In the genomic region with DNA sequence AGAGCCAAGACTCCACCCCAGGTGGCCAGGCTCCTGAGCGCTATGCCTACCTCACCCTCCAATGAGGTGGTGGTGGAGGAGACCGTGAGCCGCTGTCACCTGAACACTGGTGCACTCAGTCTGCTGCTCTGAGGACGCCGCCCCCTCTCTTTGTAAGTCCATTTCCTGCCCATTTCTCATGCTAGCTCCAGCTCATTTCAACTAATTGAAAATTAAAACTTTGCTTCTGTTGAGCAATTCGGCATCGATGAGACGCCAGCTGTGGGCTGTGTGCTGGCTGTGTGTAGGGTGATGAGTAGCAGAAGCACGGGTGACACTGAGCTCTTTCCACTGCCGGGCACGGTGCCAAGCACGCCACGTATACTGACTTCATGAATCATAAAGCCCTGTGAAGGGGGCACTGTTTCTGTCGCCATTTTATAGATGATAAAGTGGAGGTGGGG, we compare ENCODE assay signal across 8 cellular contexts. TPM values are rescaled to one million over a fixed set of nuclear protein-coding genes. Genes with fewer than 3 reads are reported as not detected.
DNase-seq lines count a peak whose midpoint lies in the region; ATAC-seq and TF ChIP-seq lines count a peak whose summit lies in the region.

No MANE protein-coding gene starts in this region.

- no peaks in the 10 kb centered on the region for H3K36me3 ChIP-seq in breast epithelium

- no peak for ATAC-seq in GM18520 (IDR thresholded peaks at IDR 0.05; ENCODE audit: unreplicated experiment)

- no peaks in the 10 kb centered on the region for H3K9me3 ChIP-seq in breast epithelium

- peak overlapping the region in 1 of 3 donors; percentile 22 for H3K4me3 ChIP-seq in breast epithelium

- H3K27me3 ChIP-seq in breast epithelium, result no peaks in the 10 kb centered on the region

- no peak for TF ChIP-seq POLR2A in breast epithelium (IDR thresholded peaks at IDR 0.05)

- TF ChIP-seq CTCF in breast epithelium (IDR thresholded peaks at IDR 0.05), result no peak

- H3K4me1 ChIP-seq in breast epithelium, result no peaks in the 10 kb centered on the region

- peak overlapping the region; percentile 52 to 81 for H3K27ac ChIP-seq in breast epithelium

- intact Hi-C loops in breast epithelium (cut with DNase I; ENCODE audit: low total_unique reads), result no loop called here

- peak; percentile 57 to 78 (median 73) for DNase-seq in NCI-H1417 (lab: John Stamatoyannopoulos, UW)
- no peak for DNase-seq in NCI-H1417 treated with DMSO at 0.1 percent for 48 hours (lab: John Stamatoyannopoulos, UW)
- peak; percentile 87 for DNase-seq in activated CD4-positive, CD25-positive, alpha-beta regulatory T cell treated with anti-CD3 and anti-CD28 coated beads, Interleukin-2, amount 50 U/mL, for 16 hours (ENCODE audit: low read depth, low spot score)
- DNase-seq in breast epithelium (ENCODE audit: low spot score in 2 of 2), result no peak
- DNase-seq in mucosa of gallbladder (ENCODE audit: low spot score), result peak; percentile 79
- DNase-seq in stimulated activated CD8-positive, alpha-beta memory T cell treated with anti-CD3 and anti-CD28 coated beads, Interleukin-7, amount 100 ng/mL, for 48 hours (ENCODE audit: extremely low read depth in 1 of 2, low read depth in 1 of 2), result peak; percentile 78 to 97
- DNase-seq in D341Med (ENCODE audit: low spot score), result no peak

RNA-seq across cellular contexts. Expression of a gene that starts 11.2 kb away (rescaled TPM):
- total RNA-seq in breast epithelium (10 to 100 TPM; 25.0 to 48.8 (median 35.1) TPM), mucosa of gallbladder (50.4 TPM)

RNA-seq across cellular contexts. Expression of a gene that starts 51.8 kb away (rescaled TPM):
- total RNA-seq in breast epithelium, result 100 to 1,000 TPM in 1 of 3 donors, 10 to 100 TPM in 2; 73.9 to 115 (median 96.4) TPM
- total RNA-seq in mucosa of gallbladder, result 69.0 TPM

Comparison
In these comparisons a context has a peak if more than half of its experiments do, and no peak if none do; other contexts are left out.
1. DNase-seq: peak in NCI-H1417 (3 of 3), activated CD4-positive, CD25-positive, alpha-beta regulatory T cell treated with anti-CD3 and anti-CD28 coated beads, Interleukin-2, amount 50 U/mL, for 16 hours (single experiment), mucosa of gallbladder (single experiment) and stimulated activated CD8-positive, alpha-beta memory T cell treated with anti-CD3 and anti-CD28 coated beads, Interleukin-7, amount 100 ng/mL, for 48 hours (2 of 2); none in NCI-H1417 treated with DMSO at 0.1 percent for 48 hours (single experiment), breast epithelium (0 of 2) and D341Med (single experiment).